In genomic region chr2:188091235-188091634, GRCh38 we compare ENCODE assay signal across 22 cellular contexts.
"Had no signal": no experiment of that assay in that cellular context is flagged by ENCODE, and none has a peak within 500 bp of the region (broad histone marks: within the 10 kb centered on the region; RNA-seq: fewer than 3 reads in every experiment).

No MANE protein-coding gene starts in this region.

- H3K4me2 ChIP-seq: hepatocyte had no signal

- DNase-seq: activated CD4-positive, alpha-beta T cell treated with anti-CD3 and anti-CD28 coated beads, Interleukin-2, amount 10 ng/mL, durations not matched to agents 24 days and 14 days; activated CD8-positive, alpha-beta T cell treated with anti-CD3 and anti-CD28 coated beads for 36 hours; activated gamma-delta T cell; activated naive CD4-positive, alpha-beta T cell treated with anti-CD3 and anti-CD28 coated beads, Interleukin-2, amount 50 U/mL, for 16 hours; activated naive CD8-positive, alpha-beta T cell treated with anti-CD3 and anti-CD28 coated beads, Interleukin-2, amount 50 U/mL, for 24 hours; cortex of kidney; foreskin melanocyte; glutamatergic neuron; mesenchymal stem cell; naive thymus-derived CD4-positive, alpha-beta T cell; pancreas; right lobe of liver; stimulated activated CD4-positive, alpha-beta T cell treated with anti-CD3 and anti-CD28 coated beads, Interleukin-15, amount 100 ng/mL, for 24 hours; stimulated activated CD8-positive, alpha-beta memory T cell treated with anti-CD3 and anti-CD28 coated beads, Interleukin-4, amount 100 ng/mL, for 48 hours; stimulated activated naive B cell treated with anti-CD40 and anti-IgM and Interleukin-4, amounts not matched to agents 10 μg/mL and 1 μg/mL and 100 μg/mL, for 72 hours; transverse colon had no signal

- H3K4me1 ChIP-seq: pancreas, right lobe of liver, transverse colon had no signal

- H3K9me3 ChIP-seq: neutrophil, right lobe of liver, transverse colon had no signal

- H3K27ac ChIP-seq: hepatocyte, neutrophil, pancreas, right lobe of liver, skin epidermis, transverse colon, VCaP had no signal

- FAIRE-seq: endometrium, pancreas, urothelium cell line had no signal

- H3K79me2 ChIP-seq: hepatocyte had no signal

- H2AFZ ChIP-seq: hepatocyte had no signal

- H3K27me3 ChIP-seq: hepatocyte, neutrophil, pancreas, right lobe of liver, transverse colon had no signal

- H3K36me3 ChIP-seq: neutrophil, pancreas, right lobe of liver, transverse colon had no signal

- H3K4me3 ChIP-seq: hepatocyte, pancreas, right lobe of liver, skin epidermis, transverse colon had no signal
